In genomic region chr1:201636065-201636464, GRCh38 we compare ENCODE assay signal across 1 cellular context.
TF ChIP-seq lines count a peak whose summit lies in the region.

No MANE protein-coding gene starts in this region.

TF ChIP-seq in H1, 55 proteins besides CTCF, POLR2A, EP300 and RAD21:
- TF ChIP-seq CTBP2 (IDR thresholded peaks at IDR 0.05; ENCODE audit: borderline replicate concordance, insufficient read depth, insufficient read length, low read length), result no peak
- no peak for TF ChIP-seq TCF12 (IDR thresholded peaks at IDR 0.05; ENCODE audit: low read depth, low read length)
- TF ChIP-seq, protein P1, sequence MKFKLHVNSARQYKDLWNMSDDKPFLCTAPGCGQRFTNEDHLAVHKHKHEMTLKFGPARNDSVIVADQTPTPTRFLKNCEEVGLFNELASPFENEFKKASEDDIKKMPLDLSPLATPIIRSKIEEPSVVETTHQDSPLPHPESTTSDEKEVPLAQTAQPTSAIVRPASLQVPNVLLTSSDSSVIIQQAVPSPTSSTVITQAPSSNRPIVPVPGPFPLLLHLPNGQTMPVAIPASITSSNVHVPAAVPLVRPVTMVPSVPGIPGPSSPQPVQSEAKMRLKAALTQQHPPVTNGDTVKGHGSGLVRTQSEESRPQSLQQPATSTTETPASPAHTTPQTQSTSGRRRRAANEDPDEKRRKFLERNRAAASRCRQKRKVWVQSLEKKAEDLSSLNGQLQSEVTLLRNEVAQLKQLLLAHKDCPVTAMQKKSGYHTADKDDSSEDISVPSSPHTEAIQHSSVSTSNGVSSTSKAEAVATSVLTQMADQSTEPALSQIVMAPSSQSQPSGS (IDR thresholded peaks at IDR 0.05; ENCODE audit: low read length), result no peak
- TF ChIP-seq KDM5A (IDR thresholded peaks at IDR 0.05; ENCODE audit: low read length), result no peak
- no peak for TF ChIP-seq POLR2AphosphoS5 (IDR thresholded peaks at IDR 0.05; ENCODE audit: low read depth, low read length)
- TF ChIP-seq JUND (IDR thresholded peaks at IDR 0.05; ENCODE audit: low read length), result no peak
